9 cellular contexts compared by ENCODE assay signal in the genomic region with DNA sequence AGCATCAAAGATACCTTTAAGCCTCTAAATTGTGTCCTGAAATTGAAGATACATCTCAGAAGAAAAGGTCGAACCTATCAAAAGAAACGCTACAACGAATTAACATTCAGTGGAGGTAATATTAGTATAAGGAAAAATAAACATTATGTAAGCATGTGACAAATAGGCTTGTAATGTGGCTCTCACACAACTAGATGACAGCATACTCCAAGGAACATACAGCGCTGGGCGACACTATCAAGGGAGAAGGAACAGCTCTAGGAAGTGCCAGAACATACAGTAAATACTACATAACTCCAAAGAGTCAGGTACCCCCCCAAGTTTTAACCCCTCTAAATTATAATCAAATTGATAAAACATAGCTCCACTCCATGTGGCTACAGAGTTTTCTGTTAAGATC.
DNase-seq lines count a peak whose midpoint lies in the region; ATAC-seq, FAIRE-seq and TF ChIP-seq lines count a peak whose summit lies in the region.
"Had no signal": no experiment of that assay in that cellular context is flagged by ENCODE, and none has a peak within 500 bp of the region (broad histone marks: within the 10 kb centered on the region; RNA-seq: fewer than 3 reads in every experiment).

No MANE protein-coding gene starts in this region.

- WGBS in small intestine, 3 donors, result 21 to 57% (median 37%) methylated on average over 5 of the region's 5 CpGs

- H3K4me1 ChIP-seq in OCI-LY1 (ENCODE audit: insufficient read depth, low read length, severe bottlenecking), result peaks cover 14% of the 10 kb centered on the region
- no peaks in the 10 kb centered on the region for H3K4me1 ChIP-seq in small intestine (ENCODE audit: control insufficient read depth in 2 of 2, insufficient read depth in 1 of 2, low read depth in 1 of 2, low read length in 1 of 2)

- no peaks in the 10 kb centered on the region for H3K4me1 Mint-ChIP-seq in activated CD4-positive, alpha-beta memory T cell treated with anti-CD3 and anti-CD28 coated beads, Interleukin-2, amount 10 ng/mL, durations not matched to agents 7 days and 5 days

- POLR2A ChIA-PET in activated CD4-positive, alpha-beta memory T cell treated with anti-CD3 and anti-CD28 coated beads, Interleukin-2, amount 10 ng/mL, durations not matched to agents 7 days and 5 days (lab: Charles Lee), result no interaction called here

- no peaks in the 10 kb centered on the region for H3F3A ChIP-seq in OCI-LY1 (ENCODE audit: insufficient read depth, low read length)

- no peaks in the 10 kb centered on the region for H4K20me1 ChIP-seq in OCI-LY1 (ENCODE audit: insufficient read depth, low read length)

- H3K27ac ChIP-seq in OCI-LY1 (ENCODE audit: low read depth, low read length, poor library complexity, severe bottlenecking), result no peak overlapping the region
- H3K27ac ChIP-seq in small intestine (ENCODE audit: low read depth in 1 of 2, low read length in 1 of 2), result no peak overlapping the region

- CTCF ChIA-PET in activated CD4-positive, alpha-beta memory T cell treated with anti-CD3 and anti-CD28 coated beads, Interleukin-2, amount 10 ng/mL, durations not matched to agents 7 days and 5 days (lab: Charles Lee), result interaction anchor here (0.7 to 3.4 kb wide), 11 partner anchors 8 to 473 kb away, joined by 3 to 45 read pairs (median 11); no protein-coding TSS in a partner anchor

- H3K9me3 ChIP-seq in OCI-LY1 (ENCODE audit: low read length) (no peaks in the 10 kb centered on the region), small intestine (ENCODE audit: control insufficient read depth, low read depth) (no peaks in the 10 kb centered on the region)

- H3K4me2 ChIP-seq in OCI-LY1 (ENCODE audit: low read length), result no peak overlapping the region

- H3K79me2 ChIP-seq in OCI-LY1 (ENCODE audit: insufficient read depth, low read length), result no peaks in the 10 kb centered on the region

- H3K4me3 Mint-ChIP-seq in activated CD4-positive, alpha-beta memory T cell treated with anti-CD3 and anti-CD28 coated beads, Interleukin-2, amount 10 ng/mL, durations not matched to agents 7 days and 5 days, result no peak overlapping the region

- H3K27me3 Mint-ChIP-seq in activated CD4-positive, alpha-beta memory T cell treated with anti-CD3 and anti-CD28 coated beads, Interleukin-2, amount 10 ng/mL, durations not matched to agents 7 days and 5 days, result peaks cover 7% of the 10 kb centered on the region

- TF ChIP-seq CTCF in LNCAP (IDR thresholded peaks at IDR 0.05) (peak; percentile 86), OCI-LY1 (IDR thresholded peaks at IDR 0.05; ENCODE audit: low read length) (peak; percentile 25; the same call in 1 of the 2 replicates)

- H3K9me3 Mint-ChIP-seq in activated CD4-positive, alpha-beta memory T cell treated with anti-CD3 and anti-CD28 coated beads, Interleukin-2, amount 10 ng/mL, durations not matched to agents 7 days and 5 days, result no peaks in the 10 kb centered on the region

- H3K27ac Mint-ChIP-seq in activated CD4-positive, alpha-beta memory T cell treated with anti-CD3 and anti-CD28 coated beads, Interleukin-2, amount 10 ng/mL, durations not matched to agents 7 days and 5 days, result no peak overlapping the region

- H3K4me3 ChIP-seq in OCI-LY1 (ENCODE audit: low read depth, low read length, poor library complexity, severe bottlenecking) (no peak overlapping the region), small intestine (ENCODE audit: low read depth in 1 of 2, low read length in 2 of 2) (no peak overlapping the region)

- no peaks in the 10 kb centered on the region for H3K27me3 ChIP-seq in OCI-LY1 (ENCODE audit: insufficient read depth, low read length)
- no peaks in the 10 kb centered on the region for H3K27me3 ChIP-seq in small intestine (ENCODE audit: control insufficient read depth in 2 of 2, insufficient read depth in 2 of 2, low read length in 2 of 2)

- H3K36me3 ChIP-seq in OCI-LY1 (ENCODE audit: insufficient read depth, low read length), result no peaks in the 10 kb centered on the region
- H3K36me3 ChIP-seq in small intestine (ENCODE audit: control insufficient read depth in 2 of 2, insufficient read depth in 2 of 2, low read length in 2 of 2), result no peaks in the 10 kb centered on the region

- H3K36me3 Mint-ChIP-seq in activated CD4-positive, alpha-beta memory T cell treated with anti-CD3 and anti-CD28 coated beads, Interleukin-2, amount 10 ng/mL, durations not matched to agents 7 days and 5 days (ENCODE audit: low read depth), result no peaks in the 10 kb centered on the region

- FAIRE-seq in small intestine (lab: Jason Lieb, UNC), result no peak
- FAIRE-seq: colon had no signal

- no peak overlapping the region for H3K9ac ChIP-seq in OCI-LY1 (ENCODE audit: low read length)

- H2AFZ ChIP-seq in OCI-LY1 (ENCODE audit: low read length), result no peak overlapping the region

- ATAC-seq in activated CD4-positive, CD25-positive, alpha-beta regulatory T cell treated with anti-CD3 and anti-CD28 coated beads, Interleukin-2, amount 50 U/mL, for 24 hours, result no peak

- peak; percentile 71 for DNase-seq in Caki2 (ENCODE audit: low read depth)
- DNase-seq in fibroblast of gingiva (ENCODE audit: low read depth), result peak; percentile 51
- peak; percentile 74 for DNase-seq in small intestine
- no peak for DNase-seq in activated CD4-positive, alpha-beta T cell treated with anti-CD3 and anti-CD28 coated beads, Interleukin-2, amount 50 U/mL, for 4 hours
- no peak for DNase-seq in activated CD4-positive, alpha-beta memory T cell treated with anti-CD3 and anti-CD28 coated beads, Interleukin-2, amount 10 ng/mL, durations not matched to agents 7 days and 5 days

- in situ Hi-C loops in Caki2 (cut with HindIII; ENCODE audit: low pct_unique_long_range_greater_than_20kb, low sequenced_read_pairs), result no loop called here

- no peaks in the 10 kb centered on the region for H3K9me2 ChIP-seq in OCI-LY1 (ENCODE audit: low read depth, low read length)

Comparison
In these comparisons a context has a peak if more than half of its experiments do, and no peak if none do; other contexts are left out.
1. DNase-seq: peak in Caki2 (single experiment), fibroblast of gingiva (single experiment) and small intestine (single experiment); none in activated CD4-positive, alpha-beta T cell treated with anti-CD3 and anti-CD28 coated beads, Interleukin-2, amount 50 U/mL, for 4 hours (0 of 2) and activated CD4-positive, alpha-beta memory T cell treated with anti-CD3 and anti-CD28 coated beads, Interleukin-2, amount 10 ng/mL, durations not matched to agents 7 days and 5 days (single experiment).